Comparison of ENCODE assay signal across 18 cellular contexts in genomic region chr7:123131140-123131539, GRCh38.
"Had no signal": no experiment of that assay in that cellular context is flagged by ENCODE, and none has a peak within 500 bp of the region (broad histone marks: within the 10 kb centered on the region; RNA-seq: fewer than 3 reads in every experiment).

No MANE protein-coding gene starts in this region.

- H3K9me3 ChIP-seq: colonic mucosa, ovary, right atrium auricular region, tibial artery had no signal

- H3K9me3 Mint-ChIP-seq: neural crest cell had no signal

- H3K4me3 ChIP-seq: colonic mucosa, ovary, right atrium auricular region, tibial artery had no signal

- H3K27me3 ChIP-seq: colonic mucosa, ovary, right atrium auricular region, tibial artery had no signal

- H3K4me1 Mint-ChIP-seq: activated naive CD8-positive, alpha-beta T cell treated with anti-CD3 and anti-CD28 coated beads, Interleukin-2, amount 50 U/mL, for 24 hours; neural crest cell; stimulated activated memory B cell treated with anti-CD40 and anti-IgM and Interleukin-4, amounts not matched to agents 10 μg/mL and 1 μg/mL and 100 μg/mL, for 72 hours had no signal

- H3K36me3 ChIP-seq: colonic mucosa, ovary, right atrium auricular region, tibial artery, WERI-Rb-1 had no signal

- H3K27ac ChIP-seq: colonic mucosa, ovary, right atrium auricular region, tibial artery, WERI-Rb-1 had no signal

- H3K27me3 Mint-ChIP-seq: activated naive CD8-positive, alpha-beta T cell treated with anti-CD3 and anti-CD28 coated beads, Interleukin-2, amount 50 U/mL, for 24 hours; stimulated activated memory B cell treated with anti-CD40 and anti-IgM and Interleukin-4, amounts not matched to agents 10 μg/mL and 1 μg/mL and 100 μg/mL, for 72 hours had no signal

- DNase-seq: activated CD4-positive, alpha-beta T cell treated with anti-CD3 and anti-CD28 coated beads for 4 hours; activated CD8-positive, alpha-beta memory T cell treated with anti-CD3 and anti-CD28 coated beads, Interleukin-2, amount 50 U/mL, for 48 hours; activated CD8-positive, alpha-beta T cell treated with anti-CD3 and anti-CD28 coated beads, Interleukin-2, amount 10 ng/mL, durations not matched to agents 7 days and 5 days; activated naive CD4-positive, alpha-beta T cell treated with Interleukin-2 at 50 U/mL for 16 hours; activated naive CD8-positive, alpha-beta T cell treated with anti-CD3 and anti-CD28 coated beads, Interleukin-2, amount 50 U/mL, for 24 hours; colonic mucosa; effector CD4-positive, alpha-beta T cell; hypothalamus; kidney glomerular epithelial cell; mesendoderm; ovary; small intestine; T-helper 1 cell; tibial artery; WERI-Rb-1 had no signal

- ATAC-seq: activated CD8-positive, alpha-beta T cell treated with anti-CD3 and anti-CD28 coated beads, Interleukin-2, amount 10 ng/mL, durations not matched to agents 7 days and 5 days; activated naive CD8-positive, alpha-beta T cell treated with anti-CD3 and anti-CD28 coated beads, Interleukin-2, amount 50 U/mL, for 24 hours; stimulated activated memory B cell treated with anti-CD40 and anti-IgM and Interleukin-4, amounts not matched to agents 10 μg/mL and 1 μg/mL and 100 μg/mL, for 72 hours had no signal

- H3K4me3 Mint-ChIP-seq: activated CD8-positive, alpha-beta T cell treated with anti-CD3 and anti-CD28 coated beads, Interleukin-2, amount 10 ng/mL, durations not matched to agents 7 days and 5 days; activated naive CD8-positive, alpha-beta T cell treated with anti-CD3 and anti-CD28 coated beads, Interleukin-2, amount 50 U/mL, for 24 hours; neural crest cell; stimulated activated memory B cell treated with anti-CD40 and anti-IgM and Interleukin-4, amounts not matched to agents 10 μg/mL and 1 μg/mL and 100 μg/mL, for 72 hours had no signal

- H3K27ac Mint-ChIP-seq: activated CD8-positive, alpha-beta T cell treated with anti-CD3 and anti-CD28 coated beads, Interleukin-2, amount 10 ng/mL, durations not matched to agents 7 days and 5 days; activated naive CD8-positive, alpha-beta T cell treated with anti-CD3 and anti-CD28 coated beads, Interleukin-2, amount 50 U/mL, for 24 hours; stimulated activated memory B cell treated with anti-CD40 and anti-IgM and Interleukin-4, amounts not matched to agents 10 μg/mL and 1 μg/mL and 100 μg/mL, for 72 hours had no signal

- H3K4me1 ChIP-seq: colonic mucosa, right atrium auricular region, tibial artery had no signal

- H3K36me3 Mint-ChIP-seq: stimulated activated memory B cell treated with anti-CD40 and anti-IgM and Interleukin-4, amounts not matched to agents 10 μg/mL and 1 μg/mL and 100 μg/mL, for 72 hours had no signal
